ENCODE assay signal across 1 cellular context in the genomic region with DNA sequence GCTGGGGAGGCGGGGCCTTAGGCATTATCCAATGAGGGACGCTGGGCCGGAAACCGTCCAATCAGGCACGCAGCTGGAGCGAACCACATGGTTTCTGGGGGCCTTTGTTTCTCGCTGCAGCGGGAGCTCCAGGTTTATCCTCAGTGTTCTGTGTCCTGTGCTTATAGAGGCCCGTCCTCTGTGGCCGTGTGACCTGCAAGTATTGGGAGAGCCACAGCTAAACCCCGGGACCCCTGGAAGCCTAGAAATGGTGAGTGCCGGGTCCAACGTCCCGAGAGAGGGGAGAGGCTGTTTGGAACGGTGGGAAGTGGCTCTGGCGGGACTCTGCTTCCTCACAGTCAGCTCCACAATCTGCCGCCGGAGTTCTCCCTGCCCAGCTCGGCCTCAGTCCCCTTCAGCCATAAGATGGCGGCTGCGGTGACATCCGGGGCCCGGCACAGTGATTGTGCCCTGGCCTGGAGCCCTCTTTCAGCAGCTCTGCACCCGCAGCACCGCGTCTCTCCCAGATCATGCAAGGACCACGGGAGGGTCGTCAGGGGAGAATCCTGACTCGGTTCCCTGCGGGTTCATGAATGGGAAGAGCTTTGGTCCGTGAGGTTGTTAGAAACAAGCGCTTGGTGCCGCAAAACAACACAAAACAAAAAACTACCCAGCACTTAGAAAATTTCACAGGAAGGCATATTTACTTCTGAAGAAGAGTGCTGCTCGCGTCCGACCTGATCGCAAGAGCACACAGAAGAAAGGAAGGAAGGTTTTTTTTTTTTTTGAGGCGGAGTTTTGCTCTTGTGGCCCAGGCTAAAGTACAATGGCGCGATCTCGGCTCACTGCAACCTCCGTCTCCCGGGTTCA.
A peak's percentile ranks its signal among the peaks of the same experiment; 100 is the strongest.
TF ChIP-seq lines count a peak whose summit lies in the region.

A gene (plus strand): TSS at position 133 of the 849 bp plus-strand sequence. CDS start 115 bp downstream, at position 248.

TF ChIP-seq in HepG2, 621 proteins besides CTCF, POLR2A, EP300 and RAD21 (continued from another document):
- TF ChIP-seq, protein P1, sequence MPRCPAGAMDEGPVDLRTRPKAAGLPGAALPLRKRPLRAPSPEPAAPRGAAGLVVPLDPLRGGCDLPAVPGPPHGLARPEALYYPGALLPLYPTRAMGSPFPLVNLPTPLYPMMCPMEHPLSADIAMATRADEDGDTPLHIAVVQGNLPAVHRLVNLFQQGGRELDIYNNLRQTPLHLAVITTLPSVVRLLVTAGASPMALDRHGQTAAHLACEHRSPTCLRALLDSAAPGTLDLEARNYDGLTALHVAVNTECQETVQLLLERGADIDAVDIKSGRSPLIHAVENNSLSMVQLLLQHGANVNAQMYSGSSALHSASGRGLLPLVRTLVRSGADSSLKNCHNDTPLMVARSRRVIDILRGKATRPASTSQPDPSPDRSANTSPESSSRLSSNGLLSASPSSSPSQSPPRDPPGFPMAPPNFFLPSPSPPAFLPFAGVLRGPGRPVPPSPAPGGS (CRISPR knock-in tag; IDR thresholded peaks at IDR 0.05), result peak; percentile 47; the same call in 1 of the 2 replicates
- no peak for TF ChIP-seq NFIC (IDR thresholded peaks at IDR 0.05; ENCODE audit: low read length)
- TF ChIP-seq PHF21A (CRISPR knock-in tag; IDR thresholded peaks at IDR 0.05), result peak; percentile 56; the same call in 1 of the 2 replicates
- 0 out of 2 replicates have a peak, but pooled peaks have one; percentile 35 for TF ChIP-seq ERF (CRISPR knock-in tag; IDR thresholded peaks at IDR 0.05)
- peak in 1 of 2 experiments; percentile 64; a peak in 1 of 4 replicates for TF ChIP-seq KLF16 (CRISPR knock-in tag; IDR thresholded peaks at IDR 0.05)
- TF ChIP-seq, protein P2, sequence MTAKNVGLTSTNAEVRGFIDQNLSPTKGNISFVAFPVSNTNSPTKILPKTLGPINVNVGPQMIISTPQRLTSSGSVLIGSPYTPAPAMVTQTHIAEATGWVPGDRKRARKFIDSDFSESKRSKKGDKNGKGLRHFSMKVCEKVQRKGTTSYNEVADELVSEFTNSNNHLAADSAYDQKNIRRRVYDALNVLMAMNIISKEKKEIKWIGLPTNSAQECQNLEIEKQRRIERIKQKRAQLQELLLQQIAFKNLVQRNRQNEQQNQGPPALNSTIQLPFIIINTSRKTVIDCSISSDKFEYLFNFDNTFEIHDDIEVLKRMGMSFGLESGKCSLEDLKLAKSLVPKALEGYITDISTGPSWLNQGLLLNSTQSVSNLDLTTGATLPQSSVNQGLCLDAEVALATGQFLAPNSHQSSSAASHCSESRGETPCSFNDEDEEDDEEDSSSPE (CRISPR knock-in tag; IDR thresholded peaks at IDR 0.05), result peak; percentile 67
- TF ChIP-seq RFX5 (IDR thresholded peaks at IDR 0.05; ENCODE audit: low read depth, low read length), result peak; percentile 91
- TF ChIP-seq ZNF709 (CRISPR knock-in tag; IDR thresholded peaks at IDR 0.05), result peak; percentile 65; the same call in 1 of the 2 replicates
- TF ChIP-seq, protein P3, sequence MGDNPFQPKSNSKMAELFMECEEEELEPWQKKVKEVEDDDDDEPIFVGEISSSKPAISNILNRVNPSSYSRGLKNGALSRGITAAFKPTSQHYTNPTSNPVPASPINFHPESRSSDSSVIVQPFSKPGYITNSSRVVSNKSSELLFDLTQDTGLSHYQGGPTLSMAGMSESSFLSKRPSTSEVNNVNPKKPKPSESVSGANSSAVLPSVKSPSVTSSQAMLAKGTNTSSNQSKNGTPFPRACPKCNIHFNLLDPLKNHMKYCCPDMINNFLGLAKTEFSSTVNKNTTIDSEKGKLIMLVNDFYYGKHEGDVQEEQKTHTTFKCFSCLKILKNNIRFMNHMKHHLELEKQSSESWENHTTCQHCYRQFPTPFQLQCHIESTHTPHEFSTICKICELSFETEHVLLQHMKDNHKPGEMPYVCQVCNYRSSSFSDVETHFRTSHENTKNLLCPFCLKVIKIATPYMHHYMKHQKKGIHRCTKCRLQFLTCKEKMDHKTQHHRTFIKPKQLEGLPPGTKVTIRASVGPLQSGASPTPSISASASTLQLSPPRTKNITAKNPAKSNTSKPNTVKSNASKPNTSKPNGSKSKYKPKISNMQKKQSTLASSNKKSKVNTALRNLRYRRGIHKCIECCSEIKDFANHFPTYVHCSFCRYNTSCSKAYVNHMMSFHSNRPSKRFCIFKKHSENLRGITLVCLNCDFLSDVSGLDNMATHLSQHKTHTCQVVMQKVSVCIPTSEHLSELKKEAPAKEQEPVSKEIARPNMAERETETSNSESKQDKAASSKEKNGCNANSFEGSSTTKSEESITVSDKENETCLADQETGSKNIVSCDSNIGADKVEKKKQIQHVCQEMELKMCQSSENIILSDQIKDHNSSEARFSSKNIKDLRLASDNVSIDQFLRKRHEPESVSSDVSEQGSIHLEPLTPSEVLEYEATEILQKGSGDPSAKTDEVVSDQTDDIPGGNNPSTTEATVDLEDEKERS (CRISPR knock-in tag; IDR thresholded peaks at IDR 0.05), result peak; percentile 83; the same call in 1 of the 2 replicates
- TF ChIP-seq ZNF564 (CRISPR knock-in tag; IDR thresholded peaks at IDR 0.05), result no peak
- TF ChIP-seq MIXL1 (CRISPR knock-in tag; IDR thresholded peaks at IDR 0.05), result no peak
- TF ChIP-seq, protein P4, sequence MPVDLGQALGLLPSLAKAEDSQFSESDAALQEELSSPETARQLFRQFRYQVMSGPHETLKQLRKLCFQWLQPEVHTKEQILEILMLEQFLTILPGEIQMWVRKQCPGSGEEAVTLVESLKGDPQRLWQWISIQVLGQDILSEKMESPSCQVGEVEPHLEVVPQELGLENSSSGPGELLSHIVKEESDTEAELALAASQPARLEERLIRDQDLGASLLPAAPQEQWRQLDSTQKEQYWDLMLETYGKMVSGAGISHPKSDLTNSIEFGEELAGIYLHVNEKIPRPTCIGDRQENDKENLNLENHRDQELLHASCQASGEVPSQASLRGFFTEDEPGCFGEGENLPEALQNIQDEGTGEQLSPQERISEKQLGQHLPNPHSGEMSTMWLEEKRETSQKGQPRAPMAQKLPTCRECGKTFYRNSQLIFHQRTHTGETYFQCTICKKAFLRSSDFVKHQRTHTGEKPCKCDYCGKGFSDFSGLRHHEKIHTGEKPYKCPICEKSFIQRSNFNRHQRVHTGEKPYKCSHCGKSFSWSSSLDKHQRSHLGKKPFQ (CRISPR knock-in tag; IDR thresholded peaks at IDR 0.05; ENCODE audit: insufficient replicate concordance), result peak; percentile 58
- peak; percentile 28; the same call in 1 of the 2 replicates for TF ChIP-seq ZNF547 (CRISPR knock-in tag; IDR thresholded peaks at IDR 0.05)
- TF ChIP-seq ARNT (IDR thresholded peaks at IDR 0.05), result no peak
- no peak for TF ChIP-seq PRPF4 (IDR thresholded peaks at IDR 0.05; ENCODE audit: low read depth, low read length, poor library complexity, severe bottlenecking)
